ENCODE assay signal across 1 cellular context in genomic region chr11:61325649-61326414, GRCh38.
TF ChIP-seq lines count a peak whose summit lies in the region.

No MANE protein-coding gene starts in this region.

TF ChIP-seq in HEK293, 187 proteins besides CTCF, POLR2A, EP300 and RAD21 (continued from another document):
- no peak for TF ChIP-seq BCL6B (tag by site-specific recombination; IDR thresholded peaks at IDR 0.05)
- no peak for TF ChIP-seq SCRT1 (tag by site-specific recombination; IDR thresholded peaks at IDR 0.05; ENCODE audit: borderline replicate concordance)
- peak; percentile 77; the same call in 1 of the 2 replicates for TF ChIP-seq OSR2 (tag by site-specific recombination; IDR thresholded peaks at IDR 0.05)
- TF ChIP-seq ZNF558 (tag by site-specific recombination; IDR thresholded peaks at IDR 0.05), result no peak
- no peak for TF ChIP-seq ZNF747 (tag by site-specific recombination; IDR thresholded peaks at IDR 0.05)
- no peak for TF ChIP-seq ZBTB10 (tag by site-specific recombination; IDR thresholded peaks at IDR 0.05)
- no peak for TF ChIP-seq BCL11A (tag by site-specific recombination; IDR thresholded peaks at IDR 0.05; ENCODE audit: low read depth)
- TF ChIP-seq WT1 (tag by site-specific recombination; IDR thresholded peaks at IDR 0.05), result no peak
- TF ChIP-seq ZFP37 (tag by site-specific recombination; IDR thresholded peaks at IDR 0.05), result no peak
- 0 out of 2 replicates have a peak, but pooled peaks have one; percentile 20 for TF ChIP-seq PRDM4 (tag by site-specific recombination; IDR thresholded peaks at IDR 0.05)
- no peak for TF ChIP-seq ZNF175 (tag by site-specific recombination; IDR thresholded peaks at IDR 0.05)
- no peak for TF ChIP-seq RBAK (tag by site-specific recombination; IDR thresholded peaks at IDR 0.05)
- TF ChIP-seq MZF1 (tag by site-specific recombination; IDR thresholded peaks at IDR 0.05; ENCODE audit: borderline replicate concordance), result no peak
- no peak for TF ChIP-seq ZBTB48 (tag by site-specific recombination; IDR thresholded peaks at IDR 0.05)
- peak; percentile 48; the same call in 1 of the 2 replicates for TF ChIP-seq ZNF843 (tag by site-specific recombination; IDR thresholded peaks at IDR 0.05)
- TF ChIP-seq ZNF692 (tag by site-specific recombination; IDR thresholded peaks at IDR 0.05), result no peak
- no peak for TF ChIP-seq GLI2 (tag by site-specific recombination; IDR thresholded peaks at IDR 0.05; ENCODE audit: borderline replicate concordance, low read depth)
- TF ChIP-seq ZNF157 (tag by site-specific recombination; IDR thresholded peaks at IDR 0.05), result no peak
- TF ChIP-seq ZNF132 (tag by site-specific recombination; IDR thresholded peaks at IDR 0.05; ENCODE audit: borderline replicate concordance), result no peak
- no peak for TF ChIP-seq ZNF621 (tag by site-specific recombination; IDR thresholded peaks at IDR 0.05)
- TF ChIP-seq ZNF707 (tag by site-specific recombination; IDR thresholded peaks at IDR 0.05), result no peak
- TF ChIP-seq PRDM6 (tag by site-specific recombination; IDR thresholded peaks at IDR 0.05), result 0 out of 2 replicates have a peak, but pooled peaks have one; percentile 12
- TF ChIP-seq TSHZ1 (tag by site-specific recombination; IDR thresholded peaks at IDR 0.05; ENCODE audit: borderline replicate concordance), result no peak
- peak; percentile 56 for TF ChIP-seq SP7 (tag by site-specific recombination; IDR thresholded peaks at IDR 0.05)
- TF ChIP-seq ZNF114 (tag by site-specific recombination; IDR thresholded peaks at IDR 0.05), result no peak
- no peak for TF ChIP-seq HIC1 (tag by site-specific recombination; IDR thresholded peaks at IDR 0.05)
- TF ChIP-seq ZBTB26 (tag by site-specific recombination; optimal IDR thresholded peaks at IDR 0.05), result no peak
- TF ChIP-seq ZNF76 (tag by site-specific recombination; IDR thresholded peaks at IDR 0.05; ENCODE audit: borderline replicate concordance, low read depth), result no peak
TF ChIP-seq in HEK293: peak in this region for 8.
